ENCODE assay signal across 8 cellular contexts in genomic region chr6:158031445-158032353, GRCh38. TPM values are rescaled to one million over a fixed set of nuclear protein-coding genes. Genes with fewer than 3 reads are reported as not detected.
DNase-seq lines count a peak whose midpoint lies in the region.

No MANE protein-coding gene starts in this region.

- no peak overlapping the region for H2AFZ ChIP-seq in Karpas-422 (ENCODE audit: low read length)

- H3K4me1 Mint-ChIP-seq in activated naive CD4-positive, alpha-beta T cell treated with anti-CD3 and anti-CD28 coated beads, Interleukin-2, amount 10 ng/mL, durations not matched to agents 7 days and 5 days, result peaks cover 43% of the 10 kb centered on the region
- peaks cover 24% of the 10 kb centered on the region for H3K4me1 Mint-ChIP-seq in activated naive CD4-positive, alpha-beta T cell treated with anti-CD3 and anti-CD28 coated beads for 36 hours (ENCODE audit: low read depth)
- H3K4me1 Mint-ChIP-seq in activated naive CD8-positive, alpha-beta T cell (ENCODE audit: low read depth), result peaks cover 31% of the 10 kb centered on the region
- H3K4me1 Mint-ChIP-seq in stimulated activated naive CD8-positive, alpha-beta T cell treated with anti-CD3 and anti-CD28 coated beads, Interleukin-15, Interleukin-2, amounts not matched to agents 100 ng/mL and 50 ng/mL, for 24 hours (ENCODE audit: low read depth), result peaks cover 39% of the 10 kb centered on the region

- no peaks in the 10 kb centered on the region for H4K20me1 ChIP-seq in Karpas-422 (ENCODE audit: insufficient read depth, low read depth, low read length)

- peaks cover 53% of the 10 kb centered on the region for H3K36me3 Mint-ChIP-seq in activated naive CD4-positive, alpha-beta T cell treated with anti-CD3 and anti-CD28 coated beads, Interleukin-2, amount 10 ng/mL, durations not matched to agents 7 days and 5 days
- H3K36me3 Mint-ChIP-seq in activated naive CD4-positive, alpha-beta T cell treated with anti-CD3 and anti-CD28 coated beads for 36 hours (ENCODE audit: low read depth), result peaks cover 32% of the 10 kb centered on the region
- peaks cover 12% of the 10 kb centered on the region for H3K36me3 Mint-ChIP-seq in activated naive CD8-positive, alpha-beta T cell
- peaks cover 45% of the 10 kb centered on the region for H3K36me3 Mint-ChIP-seq in stimulated activated naive CD8-positive, alpha-beta T cell treated with anti-CD3 and anti-CD28 coated beads, Interleukin-15, Interleukin-2, amounts not matched to agents 100 ng/mL and 50 ng/mL, for 24 hours (ENCODE audit: low read depth)

- peak overlapping the region; percentile 53 for H3K27ac Mint-ChIP-seq in activated naive CD4-positive, alpha-beta T cell treated with anti-CD3 and anti-CD28 coated beads, Interleukin-2, amount 10 ng/mL, durations not matched to agents 7 days and 5 days
- H3K27ac Mint-ChIP-seq in activated naive CD4-positive, alpha-beta T cell treated with anti-CD3 and anti-CD28 coated beads for 36 hours, result no peak overlapping the region
- H3K27ac Mint-ChIP-seq in activated naive CD8-positive, alpha-beta T cell, result peak overlapping the region; percentile 54
- H3K27ac Mint-ChIP-seq in stimulated activated naive CD8-positive, alpha-beta T cell treated with anti-CD3 and anti-CD28 coated beads, Interleukin-15, Interleukin-2, amounts not matched to agents 100 ng/mL and 50 ng/mL, for 24 hours, result peak overlapping the region; percentile 84

- no peaks in the 10 kb centered on the region for H3K4me1 ChIP-seq in Karpas-422 (ENCODE audit: low read length)

- no peaks in the 10 kb centered on the region for H3K9me3 Mint-ChIP-seq in activated naive CD4-positive, alpha-beta T cell treated with anti-CD3 and anti-CD28 coated beads, Interleukin-2, amount 10 ng/mL, durations not matched to agents 7 days and 5 days
- no peaks in the 10 kb centered on the region for H3K9me3 Mint-ChIP-seq in activated naive CD4-positive, alpha-beta T cell treated with anti-CD3 and anti-CD28 coated beads for 36 hours
- peaks cover 4% of the 10 kb centered on the region for H3K9me3 Mint-ChIP-seq in activated naive CD8-positive, alpha-beta T cell (ENCODE audit: low read depth)
- H3K9me3 Mint-ChIP-seq in stimulated activated naive CD8-positive, alpha-beta T cell treated with anti-CD3 and anti-CD28 coated beads, Interleukin-15, Interleukin-2, amounts not matched to agents 100 ng/mL and 50 ng/mL, for 24 hours, result no peaks in the 10 kb centered on the region

- no peak overlapping the region for H3K4me3 ChIP-seq in Karpas-422 (ENCODE audit: low read length)

- no peaks in the 10 kb centered on the region for H3K27me3 Mint-ChIP-seq in activated naive CD4-positive, alpha-beta T cell treated with anti-CD3 and anti-CD28 coated beads, Interleukin-2, amount 10 ng/mL, durations not matched to agents 7 days and 5 days
- no peaks in the 10 kb centered on the region for H3K27me3 Mint-ChIP-seq in activated naive CD4-positive, alpha-beta T cell treated with anti-CD3 and anti-CD28 coated beads for 36 hours (ENCODE audit: low read depth)
- H3K27me3 Mint-ChIP-seq in activated naive CD8-positive, alpha-beta T cell, result no peaks in the 10 kb centered on the region
- no peaks in the 10 kb centered on the region for H3K27me3 Mint-ChIP-seq in stimulated activated naive CD8-positive, alpha-beta T cell treated with anti-CD3 and anti-CD28 coated beads, Interleukin-15, Interleukin-2, amounts not matched to agents 100 ng/mL and 50 ng/mL, for 24 hours

- H3K9me2 ChIP-seq in Karpas-422 (replicated peaks; ENCODE audit: insufficient read depth, low read length), result no peaks in the 10 kb centered on the region

- no peak overlapping the region for H3K4me3 Mint-ChIP-seq in activated naive CD4-positive, alpha-beta T cell treated with anti-CD3 and anti-CD28 coated beads, Interleukin-2, amount 10 ng/mL, durations not matched to agents 7 days and 5 days
- no peak overlapping the region for H3K4me3 Mint-ChIP-seq in activated naive CD4-positive, alpha-beta T cell treated with anti-CD3 and anti-CD28 coated beads for 36 hours
- H3K4me3 Mint-ChIP-seq in activated naive CD8-positive, alpha-beta T cell, result peak overlapping the region; percentile 52
- H3K4me3 Mint-ChIP-seq in stimulated activated naive CD8-positive, alpha-beta T cell treated with anti-CD3 and anti-CD28 coated beads, Interleukin-15, Interleukin-2, amounts not matched to agents 100 ng/mL and 50 ng/mL, for 24 hours, result peak overlapping the region; percentile 44

- H3K36me3 ChIP-seq in Karpas-422 (ENCODE audit: insufficient read depth, low read length), result no peaks in the 10 kb centered on the region

- H3K9ac ChIP-seq in Karpas-422 (ENCODE audit: low read length), result no peak overlapping the region

- no peaks in the 10 kb centered on the region for H3K79me2 ChIP-seq in Karpas-422 (ENCODE audit: low read length)

- DNase-seq in activated naive CD4-positive, alpha-beta T cell treated with anti-CD3 and anti-CD28 coated beads, Interleukin-2, amount 10 ng/mL, durations not matched to agents 7 days and 5 days, result peak; percentile 36
- DNase-seq in activated naive CD4-positive, alpha-beta T cell treated with anti-CD3 and anti-CD28 coated beads for 36 hours, result no peak
- DNase-seq in NCI-H69 (lab: John Stamatoyannopoulos, UW), result peak; percentile 82
- peak; percentile 76 for DNase-seq in iris pigment epithelial cell (ENCODE audit: low read depth)
- no peak for DNase-seq in effector CD4-positive, alpha-beta T cell
- DNase-seq in Karpas-422, result no peak

- CTCF ChIA-PET in activated naive CD4-positive, alpha-beta T cell treated with anti-CD3 and anti-CD28 coated beads, Interleukin-2, amount 10 ng/mL, durations not matched to agents 7 days and 5 days (lab: Charles Lee), result interaction anchor here (1.7 kb wide), 1 partner anchor 16 kb away, joined by 3 read pairs; no protein-coding TSS in a partner anchor
- CTCF ChIA-PET in activated naive CD4-positive, alpha-beta T cell treated with anti-CD3 and anti-CD28 coated beads for 36 hours (lab: Charles Lee), result interaction anchor here (0.6 to 2.0 kb wide), 3 partner anchors 10 to 426 kb away, joined by 3 to 5 read pairs (median 4); no protein-coding TSS in a partner anchor

- intact Hi-C loops in activated naive CD4-positive, alpha-beta T cell treated with anti-CD3 and anti-CD28 coated beads for 36 hours (cut with micrococcal nuclease), result no loop called here

- no peak overlapping the region for H3K4me2 ChIP-seq in Karpas-422 (ENCODE audit: low read depth, low read length, poor library complexity, severe bottlenecking)

- no peaks in the 10 kb centered on the region for H3K27me3 ChIP-seq in Karpas-422 (ENCODE audit: low read length)

- no peak overlapping the region for H3K27ac ChIP-seq in Karpas-422 (ENCODE audit: low read length)

- no peaks in the 10 kb centered on the region for H3K9me3 ChIP-seq in Karpas-422 (ENCODE audit: low read length)

RNA-seq across cellular contexts. Expression of gene SYNJ2, which starts 50.0 kb away (rescaled TPM):
- total RNA-seq in activated naive CD4-positive, alpha-beta T cell treated with anti-CD3 and anti-CD28 coated beads for 36 hours, result 10 to 100 TPM; 42.4 to 42.7 TPM
- total RNA-seq in Karpas-422 (2014; rRNA removed; shearing (Covaris generic); ENCODE audit: low replicate concordance), result 0.04 TPM in 1 of 2 replicates, not detected in the other

Comparison
In these comparisons a context has a peak if more than half of its experiments do, and no peak if none do; other contexts are left out.
1. DNase-seq: peak in activated naive CD4-positive, alpha-beta T cell treated with anti-CD3 and anti-CD28 coated beads, Interleukin-2, amount 10 ng/mL, durations not matched to agents 7 days and 5 days (single experiment), NCI-H69 (single experiment) and iris pigment epithelial cell (single experiment); none in activated naive CD4-positive, alpha-beta T cell treated with anti-CD3 and anti-CD28 coated beads for 36 hours (single experiment), effector CD4-positive, alpha-beta T cell (single experiment) and Karpas-422 (single experiment).
2. H3K4me3 Mint-ChIP-seq: peak in activated naive CD8-positive, alpha-beta T cell (single experiment) and stimulated activated naive CD8-positive, alpha-beta T cell treated with anti-CD3 and anti-CD28 coated beads, Interleukin-15, Interleukin-2, amounts not matched to agents 100 ng/mL and 50 ng/mL, for 24 hours (single experiment); none in activated naive CD4-positive, alpha-beta T cell treated with anti-CD3 and anti-CD28 coated beads, Interleukin-2, amount 10 ng/mL, durations not matched to agents 7 days and 5 days (single experiment) and activated naive CD4-positive, alpha-beta T cell treated with anti-CD3 and anti-CD28 coated beads for 36 hours (single experiment).
3. RNA of gene SYNJ2, which starts 50.0 kb away (total RNA-seq): 42.4 to 42.7 TPM in activated naive CD4-positive, alpha-beta T cell treated with anti-CD3 and anti-CD28 coated beads for 36 hours; 0.04 TPM in Karpas-422; every median in the first group is over 10 times any median in the second.